In the genomic region with DNA sequence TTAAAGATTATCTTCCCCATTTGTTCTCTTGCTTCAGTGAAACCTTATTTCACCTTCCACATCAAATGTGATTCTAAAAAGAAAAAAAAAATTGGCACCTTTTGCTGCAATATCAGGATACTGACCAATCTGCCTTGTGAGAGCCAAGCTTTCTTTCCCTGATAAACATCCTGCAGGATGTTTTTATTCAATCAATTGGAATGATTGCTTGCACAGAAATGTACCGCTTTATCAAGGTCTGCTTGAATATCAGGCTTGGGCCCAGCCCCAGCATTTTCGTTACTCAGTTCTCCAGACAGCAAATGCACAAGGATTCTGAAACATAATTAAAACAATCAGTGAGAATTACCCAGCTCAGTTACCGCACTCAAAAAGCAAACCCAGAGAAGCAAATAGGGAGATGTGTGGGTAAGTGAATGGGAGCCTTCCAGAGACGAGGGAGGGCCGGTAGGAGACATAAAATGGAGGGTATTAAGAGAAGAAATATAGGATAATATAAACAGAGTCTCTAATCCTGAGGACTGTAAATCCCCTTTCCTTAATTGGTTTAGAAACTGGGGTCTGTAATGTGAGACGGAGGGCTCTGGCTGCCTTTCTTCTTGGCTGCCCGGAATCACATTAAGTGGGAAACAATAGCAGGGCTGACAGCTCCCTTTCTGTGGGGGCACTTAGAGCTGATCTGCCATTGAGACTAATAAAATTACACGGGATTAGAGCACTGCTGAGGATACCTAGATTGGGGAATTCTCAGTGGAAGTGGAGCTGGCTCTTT, we compare ENCODE assay signal across 16 cellular contexts.
DNase-seq lines count a peak whose midpoint lies in the region; ATAC-seq and TF ChIP-seq lines count a peak whose summit lies in the region.
"Had no signal": no experiment of that assay in that cellular context is flagged by ENCODE, and none has a peak within 500 bp of the region (broad histone marks: within the 10 kb centered on the region; RNA-seq: fewer than 3 reads in every experiment).

No MANE protein-coding gene starts in this region.

- H3K27me3 Mint-ChIP-seq in T-cell = peaks cover 10 to 15% of the 10 kb centered on the region in 2 donors

- TF ChIP-seq CTCF in A673 (conservative IDR thresholded peaks at IDR 0.05; ENCODE audit: low read depth, low read length) = no peak

- no peaks in the 10 kb centered on the region for H3K27me3 ChIP-seq in A673 (replicated peaks; ENCODE audit: insufficient read depth, low read depth, low read length, poor library complexity)
- H3K27me3 ChIP-seq in SJCRH30 = no peaks in the 10 kb centered on the region

- no peaks in the 10 kb centered on the region for H3K4me1 Mint-ChIP-seq in T-cell
- H3K4me1 Mint-ChIP-seq: naive B cell had no signal

- H3K4me1 ChIP-seq in A673 (ENCODE audit: insufficient read depth, low read length, poor library complexity, severe bottlenecking) = peaks cover 32% of the 10 kb centered on the region
- no peaks in the 10 kb centered on the region; the same call in 1 of the 2 replicates for H3K4me1 ChIP-seq in SJCRH30

- H3K9me3 ChIP-seq in A673 (ENCODE audit: low read depth, low read length, poor library complexity, severe bottlenecking) = no peaks in the 10 kb centered on the region
- no peaks in the 10 kb centered on the region for H3K9me3 ChIP-seq in SJCRH30 (replicated peaks)

- POLR2A ChIA-PET in A673 (lab: Charles Lee; ENCODE audit: low non-redundant PET) = interaction anchor here (0.5 to 0.7 kb wide), 2 partner anchors 65 to 1696 kb away, joined by 3 to 6 read pairs; no protein-coding TSS in a partner anchor
- POLR2A ChIA-PET in T-cell (lab: Charles Lee) = interaction anchor here in 1 of 2 donors (0.6 kb wide), 1 partner anchor 14 kb away, joined by 3 read pairs; no protein-coding TSS in a partner anchor

- no peak overlapping the region for H3K27ac ChIP-seq in A673 (ENCODE audit: low read depth, low read length, poor library complexity, severe bottlenecking)
- H3K27ac ChIP-seq in SJCRH30 = no peak overlapping the region

- H3K27ac Mint-ChIP-seq in T-cell = no peak overlapping the region
- H3K27ac Mint-ChIP-seq: effector memory CD8-positive, alpha-beta T cell; naive B cell; stimulated activated naive CD8-positive, alpha-beta T cell treated with anti-CD3 and anti-CD28 coated beads, Interleukin-15, Interleukin-2, amounts not matched to agents 100 ng/mL and 50 ng/mL, for 24 hours had no signal

- intact Hi-C loops in A673 (cut with micrococcal nuclease; ENCODE audit: unreplicated experiment) = no loop called here

- no peaks in the 10 kb centered on the region for H3K36me3 Mint-ChIP-seq in T-cell
- H3K36me3 Mint-ChIP-seq: naive B cell had no signal

- BruUV-seq in A673 (replicated peaks; lab: Mats Ljungman, UMichigan) = no TSS peak

- H3K9me3 Mint-ChIP-seq in T-cell = no peaks in the 10 kb centered on the region
- H3K9me3 Mint-ChIP-seq: effector memory CD8-positive, alpha-beta T cell; stimulated activated naive CD8-positive, alpha-beta T cell treated with anti-CD3 and anti-CD28 coated beads, Interleukin-15, Interleukin-2, amounts not matched to agents 100 ng/mL and 50 ng/mL, for 24 hours had no signal

- H3K4me3 ChIP-seq in A673 (ENCODE audit: low read depth, low read length, poor library complexity, severe bottlenecking) (no peak overlapping the region), SJCRH30 (peak overlapping the region; percentile 1; the same call in 1 of the 2 replicates)

- no peak for ATAC-seq in T-cell (replicated peaks in 1 of 4)
- ATAC-seq: effector memory CD8-positive, alpha-beta T cell had no signal

- peak; percentile 82 for DNase-seq in A673 (ENCODE audit: low spot score)
- peak; percentile 38 for DNase-seq in NCI-H128 (lab: John Stamatoyannopoulos, UW; ENCODE audit: unreplicated experiment)
- DNase-seq in SJCRH30 = peak; percentile 24 to 65
- peak; percentile 6 to 41 for DNase-seq in lung microvascular endothelial cell (ENCODE audit: low read depth in 2 of 2)
- no peak for DNase-seq in C1 segment of cervical spinal cord (lab: John Stamatoyannopoulos, UW)
- no peak for DNase-seq in T-cell
- DNase-seq in AG08396 (ENCODE audit: low spot score) = no peak
- no peak for DNase-seq in superior temporal gyrus (ENCODE audit: extremely low spot score)
- DNase-seq: activated CD4-positive, CD25-positive, alpha-beta regulatory T cell; effector memory CD8-positive, alpha-beta T cell; EL; KBM-7; naive B cell; NCI-H1694; T-helper 2 cell had no signal

- CTCF ChIA-PET in A673 (lab: Charles Lee) (no interaction called here), T-cell (lab: Charles Lee) (interaction anchor here (0.6 to 0.7 kb wide), 2 partner anchors 83 to 112 kb away, joined by 3 to 4 read pairs; no protein-coding TSS in a partner anchor)

- H3K36me3 ChIP-seq in A673 (ENCODE audit: insufficient read depth, low read length, poor library complexity, severe bottlenecking) = no peaks in the 10 kb centered on the region
- no peaks in the 10 kb centered on the region for H3K36me3 ChIP-seq in SJCRH30

- H3K4me3 Mint-ChIP-seq in T-cell = no peak overlapping the region
- H3K4me3 Mint-ChIP-seq: effector memory CD8-positive, alpha-beta T cell; naive B cell; stimulated activated naive CD8-positive, alpha-beta T cell treated with anti-CD3 and anti-CD28 coated beads, Interleukin-15, Interleukin-2, amounts not matched to agents 100 ng/mL and 50 ng/mL, for 24 hours had no signal

Comparison
In these comparisons a context has a peak if more than half of its experiments do, and no peak if none do; other contexts are left out.
1. DNase-seq: peak in A673 (single experiment), NCI-H128 (single experiment), SJCRH30 (2 of 2) and lung microvascular endothelial cell (2 of 2); none in C1 segment of cervical spinal cord (0 of 14), T-cell (0 of 34), AG08396 (single experiment) and superior temporal gyrus (single experiment).